ENCODE assay signal across 1 cellular context in genomic region chr15:78988361-78988911, GRCh38.
TF ChIP-seq lines count a peak whose summit lies in the region.

No MANE protein-coding gene starts in this region.

TF ChIP-seq in HepG2, 621 proteins besides CTCF, POLR2A, EP300 and RAD21 (continued from another document and continues in another):
- no peak for TF ChIP-seq ZBTB39 (CRISPR knock-in tag; IDR thresholded peaks at IDR 0.05)
- TF ChIP-seq UBTF (CRISPR knock-in tag; IDR thresholded peaks at IDR 0.05) = peak; percentile 62
- TF ChIP-seq SNAPC4 (CRISPR knock-in tag; IDR thresholded peaks at IDR 0.05) = no peak; the same call in 1 of the 2 replicates
- TF ChIP-seq FOXO4 (CRISPR knock-in tag; conservative IDR thresholded peaks at IDR 0.05) = no peak
- peak; percentile 83 for TF ChIP-seq RARA (CRISPR knock-in tag; IDR thresholded peaks at IDR 0.05)
- 0 out of 2 replicates have a peak, but pooled peaks have one; percentile 45 for TF ChIP-seq KMT2A (CRISPR knock-in tag; IDR thresholded peaks at IDR 0.05)
- TF ChIP-seq U2AF1 (optimal IDR thresholded peaks at IDR 0.05; ENCODE audit: low read depth, low read length) = no peak
- peak; percentile 39; the same call in 1 of the 2 replicates for TF ChIP-seq ARNT2 (CRISPR knock-in tag; IDR thresholded peaks at IDR 0.05; ENCODE audit: low read depth)
- TF ChIP-seq ZC3H13 (CRISPR knock-in tag; IDR thresholded peaks at IDR 0.05) = no peak
- peak; percentile 65; the same call in 1 of the 2 replicates for TF ChIP-seq ZNF232 (CRISPR knock-in tag; IDR thresholded peaks at IDR 0.05; ENCODE audit: borderline replicate concordance)
- TF ChIP-seq SMARCE1 (IDR thresholded peaks at IDR 0.05; ENCODE audit: borderline replicate concordance) = no peak
- peak; percentile 63; the same call in 1 of the 2 replicates for TF ChIP-seq NFKBIZ (CRISPR knock-in tag; IDR thresholded peaks at IDR 0.05)
- TF ChIP-seq ZNF713 (CRISPR knock-in tag; IDR thresholded peaks at IDR 0.05) = no peak
- TF ChIP-seq GPN1 (CRISPR knock-in tag; IDR thresholded peaks at IDR 0.05; ENCODE audit: borderline replicate concordance) = no peak
- TF ChIP-seq RERE (CRISPR knock-in tag; IDR thresholded peaks at IDR 0.05; ENCODE audit: low read depth) = no peak
- peak; percentile 85 for TF ChIP-seq MNT (IDR thresholded peaks at IDR 0.05)
- peak; percentile 76; the same call in 1 of the 2 replicates for TF ChIP-seq ZNF331 (CRISPR knock-in tag; IDR thresholded peaks at IDR 0.05)
- no peak for TF ChIP-seq STAT6 (CRISPR knock-in tag; IDR thresholded peaks at IDR 0.05; ENCODE audit: borderline replicate concordance)
- no peak; the same call in 1 of the 2 replicates for TF ChIP-seq ZNF230 (CRISPR knock-in tag; IDR thresholded peaks at IDR 0.05)
- TF ChIP-seq HINFP (CRISPR knock-in tag; IDR thresholded peaks at IDR 0.05; ENCODE audit: low read depth) = no peak; the same call in 1 of the 2 replicates
- no peak for TF ChIP-seq CBX1 (IDR thresholded peaks at IDR 0.05; ENCODE audit: low read depth)
- no peak for TF ChIP-seq PRPF4 (IDR thresholded peaks at IDR 0.05; ENCODE audit: low read depth, low read length, poor library complexity, severe bottlenecking)
- TF ChIP-seq HOXA5 (CRISPR knock-in tag; IDR thresholded peaks at IDR 0.05) = 0 out of 2 replicates have a peak, but pooled peaks have one; percentile 40
- no peak for TF ChIP-seq ZNF24 (IDR thresholded peaks at IDR 0.05)
- TF ChIP-seq SAFB2 (CRISPR knock-in tag; IDR thresholded peaks at IDR 0.05; ENCODE audit: borderline replicate concordance, low read depth) = no peak
- no peak for TF ChIP-seq TBX3 (IDR thresholded peaks at IDR 0.05; ENCODE audit: borderline replicate concordance)
- no peak for TF ChIP-seq ZNF776 (CRISPR knock-in tag; IDR thresholded peaks at IDR 0.05)
- no peak for TF ChIP-seq ZNF891 (CRISPR knock-in tag; IDR thresholded peaks at IDR 0.05)
- no peak; the same call in none of the 2 replicates for TF ChIP-seq NKX3-1 (CRISPR knock-in tag; IDR thresholded peaks at IDR 0.05)
- TF ChIP-seq ATF2 (CRISPR knock-in tag; IDR thresholded peaks at IDR 0.05) = peak; percentile 75
- TF ChIP-seq NPAS2 (CRISPR knock-in tag; IDR thresholded peaks at IDR 0.05; ENCODE audit: borderline replicate concordance) = 0 out of 2 replicates have a peak, but pooled peaks have one; percentile 77
